ENCODE assay signal across 13 cellular contexts in the genomic region with DNA sequence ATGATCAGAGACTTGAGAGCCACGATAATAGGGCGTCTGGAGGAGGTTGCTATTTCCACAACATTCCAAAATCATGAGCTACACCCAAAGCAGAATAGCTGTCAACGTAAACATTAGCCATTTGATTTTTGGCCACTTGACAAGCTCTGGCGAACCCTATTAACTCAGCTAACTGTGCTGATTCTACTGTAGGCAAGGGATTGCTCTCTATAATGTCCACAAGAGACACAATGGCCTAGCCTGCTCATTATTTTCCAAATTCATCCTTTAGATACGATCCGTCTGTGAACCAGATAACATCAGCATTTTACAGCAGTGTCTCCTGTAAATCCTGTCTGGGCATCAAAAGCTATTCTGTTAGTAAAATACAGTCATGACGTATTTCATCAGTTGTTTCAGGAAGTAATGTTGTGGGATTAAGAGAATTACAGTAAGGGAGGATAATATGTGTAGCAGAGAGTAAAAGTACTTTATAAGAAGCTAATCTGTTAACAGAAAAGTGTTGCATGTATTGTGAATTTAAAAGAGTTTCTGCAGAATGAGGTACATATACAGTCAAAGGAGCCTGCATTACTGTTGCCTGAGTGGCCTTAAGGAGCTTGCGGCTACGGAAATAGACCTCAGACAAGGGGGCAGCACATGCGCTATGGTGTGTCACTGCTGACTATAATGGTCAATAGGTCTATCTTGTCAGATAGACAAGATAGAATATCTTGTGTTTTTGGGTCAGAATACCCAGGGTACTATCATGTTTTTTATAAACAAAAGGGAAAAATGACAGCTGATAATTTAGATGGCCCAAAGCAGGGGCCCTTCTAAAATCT. TPM values are rescaled to one million over a fixed set of nuclear protein-coding genes. Genes with fewer than 3 reads are reported as not detected.
A peak's percentile ranks its signal among the peaks of the same experiment; 100 is the strongest.
DNase-seq lines count a peak whose midpoint lies in the region; ATAC-seq and TF ChIP-seq lines count a peak whose summit lies in the region.
"Had no signal": no experiment of that assay in that cellular context is flagged by ENCODE, and none has a peak within 500 bp of the region (broad histone marks: within the 10 kb centered on the region; RNA-seq: fewer than 3 reads in every experiment).

No MANE protein-coding gene starts in this region.

- intact Hi-C loops in spleen (cut with DNase I; ENCODE audit: low total_unique reads): no loop called here

- TF ChIP-seq POLR2A in spleen (IDR thresholded peaks at IDR 0.05): no peak

- no peaks in the 10 kb centered on the region for H3K27me3 Mint-ChIP-seq in type B pancreatic cell

- H3K27ac Mint-ChIP-seq in type B pancreatic cell: no peak overlapping the region
- H3K27ac Mint-ChIP-seq: T-helper 1 cell treated with Interleukin-12 subunit alpha and Interleukin-12 subunit beta and Interleukin-4 antibody, amounts not matched to agents 30 μg/mL and 1 μg/mL, for 36 hours had no signal

- peaks cover 4% of the 10 kb centered on the region for H3K9me3 Mint-ChIP-seq in type B pancreatic cell
- H3K9me3 Mint-ChIP-seq: T-helper 1 cell treated with Interleukin-12 subunit alpha and Interleukin-12 subunit beta and Interleukin-4 antibody, amounts not matched to agents 30 μg/mL and 1 μg/mL, for 36 hours had no signal

- H3K27me3 ChIP-seq in spleen (replicated peaks in 1 of 7): peaks cover 0 to 9% (median 0%) of the 10 kb centered on the region in 7 donors
- H3K27me3 ChIP-seq: esophagus squamous epithelium had no signal

- H3K36me3 Mint-ChIP-seq in type B pancreatic cell: no peaks in the 10 kb centered on the region

- peaks cover 0 to 7% (median 0%) of the 10 kb centered on the region in 6 donors for H3K4me1 ChIP-seq in spleen

- H3K4me3 ChIP-seq in spleen: no peak overlapping the region
- H3K4me3 ChIP-seq: esophagus squamous epithelium, lung had no signal

- DNase-seq in H4 (ENCODE audit: low spot score) (peak; percentile 51), NCI-H446 treated with DMSO at 0.1 percent for 48 hours (lab: John Stamatoyannopoulos, UW) (peak; percentile 40), dermis blood vessel endothelial cell (peak; percentile 40), non-pigmented ciliary epithelial cell (ENCODE audit: low read depth) (peak; percentile 37), spleen (no peak), type B pancreatic cell (ENCODE audit: extremely low spot score, unreplicated experiment) (no peak)
- DNase-seq: esophagus squamous epithelium, NCI-H510A had no signal

- TF ChIP-seq CTCF in spleen (IDR thresholded peaks at IDR 0.05 in 8 of 11, conservative IDR thresholded peaks at IDR 0.05 in 3 of 11) (no peak), type B pancreatic cell (conservative IDR thresholded peaks at IDR 0.05) (no peak)

- peaks cover 16% of the 10 kb centered on the region for H3K4me1 Mint-ChIP-seq in type B pancreatic cell (ENCODE audit: unreplicated experiment)

- no peak overlapping the region for H3K27ac ChIP-seq in spleen

- H3K36me3 ChIP-seq in spleen: no peaks in the 10 kb centered on the region
- H3K36me3 ChIP-seq: esophagus squamous epithelium had no signal

- 70 to 82% (median 80%) methylated on average over 10 of the region's 10 CpGs for WGBS in spleen, 5 donors

- no peaks in the 10 kb centered on the region for H3K9me3 ChIP-seq in spleen
- H3K9me3 ChIP-seq: esophagus squamous epithelium had no signal

- H3K4me3 Mint-ChIP-seq in type B pancreatic cell: no peak overlapping the region
- H3K4me3 Mint-ChIP-seq: T-helper 1 cell treated with Interleukin-12 subunit alpha and Interleukin-12 subunit beta and Interleukin-4 antibody, amounts not matched to agents 30 μg/mL and 1 μg/mL, for 36 hours had no signal

- ATAC-seq in GM19023 (IDR thresholded peaks at IDR 0.05; ENCODE audit: unreplicated experiment) (no peak), HG03159 (IDR thresholded peaks at IDR 0.05; ENCODE audit: unreplicated experiment) (no peak)
- ATAC-seq: HepG2 had no signal

RNA-seq across cellular contexts. Expression of a gene that starts 44.9 kb away (rescaled TPM):
- 0.23 and 0.90 TPM in 2 replicates for total RNA-seq in H4 (2014; rRNA removed; shearing (Covaris generic))
- 418 and 719 TPM in 2 replicates for total RNA-seq in dermis blood vessel endothelial cell
- 100 to 1,000 TPM; 124 to 393 (median 243) TPM for total RNA-seq in spleen
- polyA plus RNA-seq in spleen: 10 to 100 TPM; 18.5 to 98.9 (median 38.0) TPM
- total RNA-seq in type B pancreatic cell (ENCODE audit: low replicate concordance): 27.2 and 30.0 TPM in 2 replicates

Comparison
In these comparisons a context has a peak if more than half of its experiments do, and no peak if none do; other contexts are left out.
1. DNase-seq: peak in H4 (single experiment), NCI-H446 treated with DMSO at 0.1 percent for 48 hours (single experiment), dermis blood vessel endothelial cell (single experiment) and non-pigmented ciliary epithelial cell (single experiment); none in spleen (single experiment) and type B pancreatic cell (single experiment).
2. RNA of a gene that starts 44.9 kb away (total RNA-seq): 418 to 719 TPM in dermis blood vessel endothelial cell, 124 to 393 TPM in spleen and 27.2 to 30.0 TPM in type B pancreatic cell; 0.23 to 0.90 TPM in H4; every median in the first group is over 10 times any median in the second.